ENCODE assay signal across 17 cellular contexts in genomic region chr3:52036829-52037228, GRCh38. TPM values are rescaled to one million over a fixed set of nuclear protein-coding genes. Genes with fewer than 3 reads are reported as not detected.
A peak's percentile ranks its signal among the peaks of the same experiment; 100 is the strongest.
DNase-seq lines count a peak whose midpoint lies in the region; ATAC-seq, FAIRE-seq and TF ChIP-seq lines count a peak whose summit lies in the region.
"Had no signal": no experiment of that assay in that cellular context is flagged by ENCODE, and none has a peak within 500 bp of the region (broad histone marks: within the 10 kb centered on the region; RNA-seq: fewer than 3 reads in every experiment).

No MANE protein-coding gene starts in this region.

- H3K4me3 ChIP-seq in SK-N-SH (ENCODE audit: low read depth in 2 of 2, low read length in 1 of 2) (no peak overlapping the region), Karpas-422 (ENCODE audit: low read length) (peak overlapping the region; percentile 31; the same call in 1 of the 2 replicates), bronchial epithelial cell (ENCODE audit: low read depth, low read length) (no peak overlapping the region), mesendoderm (ENCODE audit: low read length) (no peak overlapping the region)
- H3K4me3 ChIP-seq: A549, ovary, upper lobe of left lung had no signal

- H3K23ac ChIP-seq in mesendoderm (ENCODE audit: low read length): no peak overlapping the region

- H3K4ac ChIP-seq in mesendoderm (ENCODE audit: low read depth, low read length): no peak overlapping the region

- H3K4me1 ChIP-seq in SK-N-SH (ENCODE audit: control insufficient read depth in 1 of 2, insufficient read depth in 2 of 2, low read depth in 1 of 2, low read length in 1 of 2) (peaks cover 7 to 97% of the 10 kb centered on the region in 2 experiments; a peak in 2 of 4 replicates), Karpas-422 (ENCODE audit: low read length) (peaks cover 28% of the 10 kb centered on the region), mesendoderm (ENCODE audit: control insufficient read depth, low read depth, low read length) (no peaks in the 10 kb centered on the region)
- H3K4me1 ChIP-seq: A549 had no signal

- H3K4me2 ChIP-seq in SK-N-SH (no peak overlapping the region), Karpas-422 (ENCODE audit: low read depth, low read length, poor library complexity, severe bottlenecking) (peak overlapping the region; percentile 58), mesendoderm (ENCODE audit: low read length) (no peak overlapping the region)
- H3K4me2 ChIP-seq: A549 had no signal

- H3K9me2 ChIP-seq in SK-N-SH (no peaks in the 10 kb centered on the region), Karpas-422 (replicated peaks; ENCODE audit: insufficient read depth, low read length) (no peaks in the 10 kb centered on the region)

- POLR2A ChIA-PET in SK-N-SH (lab: Yijun Ruan, JAX): interaction anchor here (0.6 to 7.2 kb wide), 15 partner anchors 8 to 738 kb away, joined by 3 to 218 read pairs (median 5); partner anchors contain the start of gene DUSP7

- 0 out of 2 replicates have a peak, but pooled peaks have one; percentile 16 for TF ChIP-seq RAD21 in SK-N-SH (IDR thresholded peaks at IDR 0.05; ENCODE audit: low read length)

- DNase-seq in SK-N-SH: no peak
- DNase-seq in Karpas-422: no peak
- no peak for DNase-seq in bronchial epithelial cell (ENCODE audit: low read depth)
- DNase-seq in mesendoderm: peak; percentile 78
- DNase-seq in DMS153 (lab: John Stamatoyannopoulos, UW): no peak
- DNase-seq: activated CD4-positive, alpha-beta memory T cell treated with anti-CD3 and anti-CD28 coated beads, Interleukin-2, amount 10 ng/mL, durations not matched to agents 7 days and 5 days; activated effector memory CD4-positive, alpha-beta T cell treated with Interleukin-2 at 50 U/mL for 16 hours; anterior cingulate cortex; IMR-90; NCI-H1048; ovary; upper lobe of left lung had no signal

- no peak overlapping the region for H3K56ac ChIP-seq in mesendoderm (ENCODE audit: low read length)

- H2AK5ac ChIP-seq in mesendoderm (ENCODE audit: low read length): no peak overlapping the region

- CTCF ChIA-PET in SK-N-SH (lab: Yijun Ruan, JAX): interaction anchor here (0.8 to 29.9 kb wide), 9 partner anchors 8 to 118 kb away, joined by 3 to 983 read pairs (median 5); partner anchors contain the start of genes DUSP7 and POC1A

- H3K27me3 ChIP-seq in SK-N-SH (ENCODE audit: insufficient read depth) (no peaks in the 10 kb centered on the region), Karpas-422 (ENCODE audit: low read length) (no peaks in the 10 kb centered on the region), bronchial epithelial cell (ENCODE audit: control insufficient read depth, insufficient read depth, low read length) (no peaks in the 10 kb centered on the region), mesendoderm (ENCODE audit: insufficient read depth, low read length, poor library complexity) (no peaks in the 10 kb centered on the region)
- H3K27me3 ChIP-seq: ovary, upper lobe of left lung had no signal

- H3K18ac ChIP-seq in mesendoderm (ENCODE audit: low read length): no peak overlapping the region

- H2BK120ac ChIP-seq in mesendoderm (ENCODE audit: low read depth, low read length): no peak overlapping the region

- no peak overlapping the region for H4K5ac ChIP-seq in mesendoderm (ENCODE audit: low read length)

- H4K20me1 ChIP-seq in SK-N-SH (ENCODE audit: insufficient read depth): no peaks in the 10 kb centered on the region
- H4K20me1 ChIP-seq in Karpas-422 (ENCODE audit: insufficient read depth, low read depth, low read length): peaks cover 4% of the 10 kb centered on the region; the same call in 1 of the 2 replicates

- FAIRE-seq in bronchial epithelial cell (lab: Jason Lieb, UNC): no peak
- FAIRE-seq: A549, H54 had no signal

- no peak overlapping the region for H2BK5ac ChIP-seq in mesendoderm (ENCODE audit: low read length)

- no peak overlapping the region for H2BK15ac ChIP-seq in mesendoderm (replicated peaks; ENCODE audit: low read depth)

- no peaks in the 10 kb centered on the region for H3K79me1 ChIP-seq in mesendoderm (ENCODE audit: low read length)

- H2AFZ ChIP-seq in SK-N-SH (ENCODE audit: low read depth) (no peak overlapping the region), Karpas-422 (ENCODE audit: low read length) (no peak overlapping the region)

- H3K9me3 ChIP-seq in SK-N-SH: no peaks in the 10 kb centered on the region
- H3K9me3 ChIP-seq in Karpas-422 (ENCODE audit: low read length): no peaks in the 10 kb centered on the region
- H3K9me3 ChIP-seq: A549, ovary, upper lobe of left lung had no signal

- no peak for TF ChIP-seq EP300 in SK-N-SH (IDR thresholded peaks at IDR 0.05; ENCODE audit: borderline replicate concordance in 1 of 2, low read depth in 1 of 2, low read length in 1 of 2)

- H3K27ac ChIP-seq in SK-N-SH (ENCODE audit: low read depth in 2 of 2, low read length in 1 of 2): peak overlapping the region in 1 of 2 experiments; percentile 100; a peak in 2 of 4 replicates
- H3K27ac ChIP-seq in Karpas-422 (ENCODE audit: low read length): peak overlapping the region; percentile 72
- H3K27ac ChIP-seq in mesendoderm (ENCODE audit: low read depth, low read length): no peak overlapping the region
- H3K27ac ChIP-seq: A549, ovary had no signal

- H3F3A ChIP-seq in SK-N-SH (replicated peaks; ENCODE audit: insufficient read depth): no peaks in the 10 kb centered on the region

- WGBS in SK-N-SH (ENCODE audit: low lambda C conversion rate): 75% methylated on average over 5 of the region's 5 CpGs
- no CpG with 5 or more reads among the region's 5 CpGs for WGBS in mesendoderm (ENCODE audit: extremely low coverage, insufficient coverage, low lambda C conversion rate)

- H3K36me3 ChIP-seq in SK-N-SH (replicated peaks in 1 of 2; ENCODE audit: control insufficient read depth in 1 of 2, insufficient read depth in 2 of 2, low read length in 1 of 2) (no peaks in the 10 kb centered on the region), Karpas-422 (ENCODE audit: insufficient read depth, low read length) (no peaks in the 10 kb centered on the region), bronchial epithelial cell (ENCODE audit: control insufficient read depth, insufficient read depth, low read length) (no peaks in the 10 kb centered on the region), mesendoderm (ENCODE audit: control insufficient read depth, insufficient read depth, low read length) (no peaks in the 10 kb centered on the region)
- H3K36me3 ChIP-seq: ovary, upper lobe of left lung had no signal

- H3K79me2 ChIP-seq in SK-N-SH (ENCODE audit: insufficient read depth): no peaks in the 10 kb centered on the region
- H3K79me2 ChIP-seq in Karpas-422 (ENCODE audit: low read length): no peaks in the 10 kb centered on the region
- no peaks in the 10 kb centered on the region for H3K79me2 ChIP-seq in mesendoderm (ENCODE audit: control insufficient read depth, insufficient read depth, low read length)

- no peak for TF ChIP-seq CTCF in SK-N-SH (IDR thresholded peaks at IDR 0.05)
- TF ChIP-seq CTCF in bronchial epithelial cell (IDR thresholded peaks at IDR 0.05; ENCODE audit: insufficient read depth, low read length, severe bottlenecking): peak; percentile 15

- no peak overlapping the region for H3K9ac ChIP-seq in SK-N-SH
- peak overlapping the region; percentile 42; the same call in 1 of the 2 replicates for H3K9ac ChIP-seq in Karpas-422 (ENCODE audit: low read length)
- no peak overlapping the region for H3K9ac ChIP-seq in mesendoderm (ENCODE audit: low read length)

- H4K8ac ChIP-seq in mesendoderm (ENCODE audit: low read depth, low read length): no peak overlapping the region

- no peak for ATAC-seq in SK-N-SH treated with all-trans-retinoic acid at 6 μM for 48 hours
- no peak for ATAC-seq in HG03354 (IDR thresholded peaks at IDR 0.05; ENCODE audit: poor library complexity, severe bottlenecking, unreplicated experiment)
- no peak for ATAC-seq in HG03521 (IDR thresholded peaks at IDR 0.05; ENCODE audit: unreplicated experiment)

RNA-seq across cellular contexts. Expression of gene DUSP7, which starts 19.5 kb away (rescaled TPM):
- 24.3 and 25.8 TPM in 2 replicates for polyA plus RNA-seq in SK-N-SH (2012; rRNA removed)
- 13.1 and 20.1 TPM in 2 replicates for polyA plus RNA-seq in SK-N-SH (2012; cell fraction: cytosol; rRNA removed)
- 14.4 and 15.6 TPM in 2 replicates for polyA plus RNA-seq in SK-N-SH (2012; cell fraction: nucleus; rRNA removed)
- total RNA-seq in Karpas-422 (2014; rRNA removed; shearing (Covaris generic); ENCODE audit: low replicate concordance): 11.1 and 21.2 TPM in 2 replicates
- 38.2 and 42.4 TPM in 2 replicates for total RNA-seq in bronchial epithelial cell
- 13.1 TPM for polyA plus RNA-seq in mesendoderm (2013, experiment 1 of 2)
- polyA plus RNA-seq in mesendoderm (2013, experiment 2 of 2): 13.9 TPM

RNA-seq across cellular contexts. Expression of gene RPL29, which starts 41.1 kb away (rescaled TPM):
- polyA plus RNA-seq in SK-N-SH (2012; rRNA removed): 3,173 and 3,642 TPM in 2 replicates
- polyA plus RNA-seq in SK-N-SH (2012; cell fraction: cytosol; rRNA removed): 2,707 and 3,782 TPM in 2 replicates
- 883 and 941 TPM in 2 replicates for polyA plus RNA-seq in SK-N-SH (2012; cell fraction: nucleus; rRNA removed)
- 2,656 and 3,245 TPM in 2 replicates for total RNA-seq in Karpas-422 (2014; rRNA removed; shearing (Covaris generic); ENCODE audit: low replicate concordance)
- total RNA-seq in bronchial epithelial cell: 1,196 and 1,940 TPM in 2 replicates
- 2,106 TPM for polyA plus RNA-seq in mesendoderm (2013, experiment 1 of 2)
- polyA plus RNA-seq in mesendoderm (2013, experiment 2 of 2): 2,168 TPM

RNA-seq across cellular contexts. Expression of gene ACY1, which starts 53.5 kb away (rescaled TPM):
- 93.0 and 96.2 TPM in 2 replicates for polyA plus RNA-seq in SK-N-SH (2012; rRNA removed)
- polyA plus RNA-seq in SK-N-SH (2012; cell fraction: cytosol; rRNA removed): 44.0 and 62.5 TPM in 2 replicates
- polyA plus RNA-seq in SK-N-SH (2012; cell fraction: nucleus; rRNA removed): 136 and 173 TPM in 2 replicates
- 71.0 and 97.0 TPM in 2 replicates for total RNA-seq in Karpas-422 (2014; rRNA removed; shearing (Covaris generic); ENCODE audit: low replicate concordance)
- total RNA-seq in bronchial epithelial cell: 69.2 and 81.3 TPM in 2 replicates
- 28.2 TPM for polyA plus RNA-seq in mesendoderm (2013, experiment 1 of 2)
- 25.1 TPM for polyA plus RNA-seq in mesendoderm (2013, experiment 2 of 2)
